ENCODE assay signal across 37 cellular contexts in the genomic region with DNA sequence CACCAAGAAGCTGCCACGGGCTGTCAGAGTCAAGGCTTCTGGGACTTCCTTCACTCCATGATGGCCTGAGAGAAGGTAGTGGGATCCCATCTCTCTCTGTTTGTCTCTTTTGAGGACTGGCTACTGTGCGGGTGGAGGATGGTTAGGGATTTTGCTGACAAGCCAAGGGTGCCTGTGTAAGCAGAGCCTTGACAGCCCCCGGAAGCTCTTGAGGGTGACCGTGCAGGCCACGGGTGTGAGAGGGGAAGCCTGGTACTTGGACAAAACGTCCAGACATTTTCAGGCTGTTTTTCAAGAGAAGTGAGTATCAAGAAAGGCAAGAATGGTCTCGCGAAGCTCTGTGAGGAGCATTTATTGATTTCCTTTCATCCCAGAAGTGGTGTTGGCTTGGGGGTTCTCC.
"Had no signal": no experiment of that assay in that cellular context is flagged by ENCODE, and none has a peak within 500 bp of the region (broad histone marks: within the 10 kb centered on the region; RNA-seq: fewer than 3 reads in every experiment).

No MANE protein-coding gene starts in this region.

- DNase-seq: activated CD4-positive, alpha-beta memory T cell treated with anti-CD3 and anti-CD28 coated beads, Interleukin-2, amount 10 ng/mL, durations not matched to agents 7 days and 5 days; activated CD4-positive, alpha-beta T cell treated with anti-CD3 and anti-CD28 coated beads for 1 hour; activated CD4-positive, alpha-beta T cell treated with anti-CD3 and anti-CD28 coated beads for 36 hours; activated CD4-positive, alpha-beta T cell treated with anti-CD3 and anti-CD28 coated beads for 48 hours; activated CD4-positive, alpha-beta T cell treated with anti-CD3 and anti-CD28 coated beads, Interleukin-2, amount 10 ng/mL, durations not matched to agents 7 days and 5 days; activated CD4-positive, alpha-beta T cell treated with anti-CD3 and anti-CD28 coated beads, Interleukin-2, amount 50 U/mL, for 48 hours; activated CD4-positive, CD25-positive, alpha-beta regulatory T cell; activated CD8-positive, alpha-beta memory T cell treated with anti-CD3 and anti-CD28 coated beads for 24 hours; activated CD8-positive, alpha-beta memory T cell treated with anti-CD3 and anti-CD28 coated beads, Interleukin-2, amount 10 ng/mL, durations not matched to agents 7 days and 5 days; activated CD8-positive, alpha-beta memory T cell treated with anti-CD3 and anti-CD28 coated beads, Interleukin-2, amount 50 U/mL, for 48 hours; activated CD8-positive, alpha-beta T cell treated with anti-CD3 and anti-CD28 coated beads, Interleukin-2, amount 10 ng/mL, durations not matched to agents 7 days and 5 days; activated effector memory CD4-positive, alpha-beta T cell treated with Interleukin-2 at 50 U/mL for 16 hours; activated gamma-delta T cell; activated naive CD4-positive, alpha-beta T cell treated with Interleukin-2 at 50 U/mL for 16 hours; activated naive CD8-positive, alpha-beta T cell treated with anti-CD3 and anti-CD28 coated beads, Interleukin-2, amount 10 ng/mL, durations not matched to agents 7 days and 5 days; activated naive CD8-positive, alpha-beta T cell treated with anti-CD3 and anti-CD28 coated beads, Interleukin-2, amount 50 U/mL, for 24 hours; activated T-cell treated with anti-CD3 and anti-CD28 coated beads, Interleukin-2, amount 50 U/mL, for 24 hours; activated T-cell treated with anti-CD3 and anti-CD28 coated beads, Interleukin-2, amount 50 U/mL, for 48 hours; amygdala; anterior cingulate cortex; caudate nucleus; cerebellar nuclear complex; T-helper 1 cell; T-helper 2 cell; T-helper 9 cell; WERI-Rb-1 had no signal

- H3K4me3 Mint-ChIP-seq: activated CD4-positive, alpha-beta memory T cell treated with anti-CD3 and anti-CD28 coated beads, Interleukin-2, amount 10 ng/mL, durations not matched to agents 7 days and 5 days; activated CD4-positive, alpha-beta T cell treated with anti-CD3 and anti-CD28 coated beads for 36 hours; activated CD4-positive, alpha-beta T cell treated with anti-CD3 and anti-CD28 coated beads, Interleukin-2, amount 10 ng/mL, durations not matched to agents 7 days and 5 days; activated CD8-positive, alpha-beta memory T cell treated with anti-CD3 and anti-CD28 coated beads, Interleukin-2, amount 10 ng/mL, durations not matched to agents 7 days and 5 days; activated CD8-positive, alpha-beta T cell treated with anti-CD3 and anti-CD28 coated beads, Interleukin-2, amount 10 ng/mL, durations not matched to agents 7 days and 5 days; activated naive CD4-positive, alpha-beta T cell treated with anti-CD3 and anti-CD28 coated beads, Interleukin-2, amount 50 U/mL, for 24 hours; activated naive CD8-positive, alpha-beta T cell; activated naive CD8-positive, alpha-beta T cell treated with anti-CD3 and anti-CD28 coated beads, Interleukin-2, amount 10 ng/mL, durations not matched to agents 7 days and 5 days; activated naive CD8-positive, alpha-beta T cell treated with anti-CD3 and anti-CD28 coated beads, Interleukin-2, amount 50 U/mL, for 24 hours; activated T-cell treated with anti-CD3 and anti-CD28 coated beads, Interleukin-2, amount 50 U/mL, for 24 hours; brain; central memory CD8-positive, alpha-beta T cell; T-helper 1 cell treated with Interleukin-12 subunit alpha and Interleukin-12 subunit beta and Interleukin-4 antibody, amounts not matched to agents 30 μg/mL and 1 μg/mL, for 36 hours; T-helper 2 cell treated with Interferon-gamma antibody and Interleukin-4, amounts not matched to agents 5 μg/mL and 100 μg/mL, for 36 hours; WTC11 had no signal

- H3K27ac Mint-ChIP-seq: activated CD4-positive, alpha-beta memory T cell treated with anti-CD3 and anti-CD28 coated beads, Interleukin-2, amount 10 ng/mL, durations not matched to agents 7 days and 5 days; activated CD4-positive, alpha-beta T cell treated with anti-CD3 and anti-CD28 coated beads for 36 hours; activated CD4-positive, alpha-beta T cell treated with anti-CD3 and anti-CD28 coated beads, Interleukin-2, amount 10 ng/mL, durations not matched to agents 7 days and 5 days; activated CD8-positive, alpha-beta memory T cell treated with anti-CD3 and anti-CD28 coated beads, Interleukin-2, amount 10 ng/mL, durations not matched to agents 7 days and 5 days; activated CD8-positive, alpha-beta T cell treated with anti-CD3 and anti-CD28 coated beads, Interleukin-2, amount 10 ng/mL, durations not matched to agents 7 days and 5 days; activated naive CD4-positive, alpha-beta T cell treated with anti-CD3 and anti-CD28 coated beads, Interleukin-2, amount 50 U/mL, for 24 hours; activated naive CD8-positive, alpha-beta T cell; activated naive CD8-positive, alpha-beta T cell treated with anti-CD3 and anti-CD28 coated beads, Interleukin-2, amount 10 ng/mL, durations not matched to agents 7 days and 5 days; activated naive CD8-positive, alpha-beta T cell treated with anti-CD3 and anti-CD28 coated beads, Interleukin-2, amount 50 U/mL, for 24 hours; activated T-cell treated with anti-CD3 and anti-CD28 coated beads, Interleukin-2, amount 50 U/mL, for 24 hours; activated T-helper 2 cell treated with anti-CD3 and anti-CD28 coated beads, Interferon-gamma antibody, Interleukin-2, Interleukin-4, amounts not matched to agents 10 μg/mL and 5 μg/mL and 100 μg/mL, durations not matched to agents 14 hours and 24 hours and 36 hours; brain; T-helper 1 cell treated with Interleukin-12 subunit alpha and Interleukin-12 subunit beta and Interleukin-4 antibody, amounts not matched to agents 30 μg/mL and 1 μg/mL, for 36 hours; T-helper 2 cell treated with Interferon-gamma antibody and Interleukin-4, amounts not matched to agents 5 μg/mL and 100 μg/mL, for 36 hours; WTC11 had no signal

- H3K9me3 ChIP-seq: ascending aorta had no signal

- H3K4me3 ChIP-seq: ascending aorta, cardiac muscle cell had no signal

- H3K27me3 ChIP-seq: ascending aorta, cardiac muscle cell had no signal

- H3K36me3 ChIP-seq: ascending aorta, cardiac muscle cell, WERI-Rb-1 had no signal

- ATAC-seq: activated CD4-positive, alpha-beta T cell treated with anti-CD3 and anti-CD28 coated beads for 36 hours; activated CD4-positive, CD25-positive, alpha-beta regulatory T cell treated with anti-CD3 and anti-CD28 coated beads, Interleukin-2, amount 50 U/mL, for 24 hours; activated CD8-positive, alpha-beta memory T cell treated with anti-CD3 and anti-CD28 coated beads, Interleukin-2, amount 10 ng/mL, durations not matched to agents 7 days and 5 days; activated CD8-positive, alpha-beta T cell treated with anti-CD3 and anti-CD28 coated beads, Interleukin-2, amount 10 ng/mL, durations not matched to agents 7 days and 5 days; activated naive CD8-positive, alpha-beta T cell treated with anti-CD3 and anti-CD28 coated beads, Interleukin-2, amount 50 U/mL, for 24 hours; WTC11 had no signal

- H3K36me3 Mint-ChIP-seq: activated naive CD4-positive, alpha-beta T cell treated with anti-CD3 and anti-CD28 coated beads, Interleukin-2, amount 50 U/mL, for 24 hours; activated naive CD8-positive, alpha-beta T cell; brain; WTC11 had no signal

- H3K27me3 Mint-ChIP-seq: activated CD4-positive, alpha-beta T cell treated with anti-CD3 and anti-CD28 coated beads, Interleukin-2, amount 10 ng/mL, durations not matched to agents 7 days and 5 days; activated naive CD4-positive, alpha-beta T cell treated with anti-CD3 and anti-CD28 coated beads, Interleukin-2, amount 50 U/mL, for 24 hours; activated naive CD8-positive, alpha-beta T cell; activated T-cell treated with anti-CD3 and anti-CD28 coated beads, Interleukin-2, amount 50 U/mL, for 24 hours; brain had no signal

- H3K9me3 Mint-ChIP-seq: activated CD4-positive, alpha-beta memory T cell treated with anti-CD3 and anti-CD28 coated beads, Interleukin-2, amount 10 ng/mL, durations not matched to agents 7 days and 5 days; activated CD4-positive, alpha-beta T cell treated with anti-CD3 and anti-CD28 coated beads, Interleukin-2, amount 10 ng/mL, durations not matched to agents 7 days and 5 days; activated naive CD4-positive, alpha-beta T cell treated with anti-CD3 and anti-CD28 coated beads, Interleukin-2, amount 50 U/mL, for 24 hours; activated naive CD8-positive, alpha-beta T cell treated with anti-CD3 and anti-CD28 coated beads, Interleukin-2, amount 10 ng/mL, durations not matched to agents 7 days and 5 days; activated naive CD8-positive, alpha-beta T cell treated with anti-CD3 and anti-CD28 coated beads, Interleukin-2, amount 50 U/mL, for 24 hours; activated T-cell treated with anti-CD3 and anti-CD28 coated beads, Interleukin-2, amount 50 U/mL, for 24 hours; activated T-helper 2 cell treated with anti-CD3 and anti-CD28 coated beads, Interferon-gamma antibody, Interleukin-2, Interleukin-4, amounts not matched to agents 10 μg/mL and 5 μg/mL and 100 μg/mL, durations not matched to agents 14 hours and 24 hours and 36 hours; brain; central memory CD8-positive, alpha-beta T cell; T-helper 1 cell treated with Interleukin-12 subunit alpha and Interleukin-12 subunit beta and Interleukin-4 antibody, amounts not matched to agents 30 μg/mL and 1 μg/mL, for 36 hours; T-helper 2 cell treated with Interferon-gamma antibody and Interleukin-4, amounts not matched to agents 5 μg/mL and 100 μg/mL, for 36 hours; WTC11 had no signal

- H3K27ac ChIP-seq: ascending aorta, cardiac muscle cell, WERI-Rb-1 had no signal
